ENCODE assay signal across 7 cellular contexts in the genomic region with DNA sequence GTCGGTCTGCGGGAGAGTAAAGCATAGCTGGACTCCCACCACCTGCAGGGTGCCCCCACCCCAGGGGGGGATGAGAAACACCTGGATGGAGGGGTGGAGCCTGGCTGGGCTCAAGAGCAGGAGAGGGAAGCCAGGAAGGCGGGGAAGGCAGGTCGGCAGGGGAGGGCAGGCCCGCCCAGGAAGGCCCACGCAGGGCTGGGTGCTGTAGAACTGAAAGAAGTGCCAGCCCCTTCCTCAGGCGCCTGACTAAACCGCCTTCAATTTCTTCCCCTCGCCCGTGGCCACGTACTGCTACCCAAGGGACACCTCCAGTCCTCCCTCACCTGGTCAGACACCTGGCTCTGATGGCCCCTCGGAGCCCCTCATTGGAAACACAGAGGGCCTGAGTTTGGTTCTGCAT.
DNase-seq lines count a peak whose midpoint lies in the region; ATAC-seq and TF ChIP-seq lines count a peak whose summit lies in the region.

No MANE protein-coding gene starts in this region.

- ATAC-seq in WTC11, result peak; percentile 25; the same call in 1 of the 2 replicates
- no peak for ATAC-seq in stimulated activated naive B cell treated with anti-CD40 and anti-IgM and Interleukin-4, amounts not matched to agents 10 μg/mL and 1 μg/mL and 100 μg/mL, for 72 hours (replicated peaks)

- TF ChIP-seq CTCF in WTC11 (IDR thresholded peaks at IDR 0.05), result no peak

- peak overlapping the region; percentile 70 for H3K27ac Mint-ChIP-seq in WTC11
- peak overlapping the region; percentile 82 for H3K27ac Mint-ChIP-seq in stimulated activated naive B cell treated with anti-CD40 and anti-IgM and Interleukin-4, amounts not matched to agents 10 μg/mL and 1 μg/mL and 100 μg/mL, for 72 hours

- POLR2A ChIA-PET in WTC11 (lab: Charles Lee), result no interaction called here

- H3K36me3 Mint-ChIP-seq in WTC11, result no peaks in the 10 kb centered on the region
- peaks cover 2 to 11% of the 10 kb centered on the region in 2 donors for H3K36me3 Mint-ChIP-seq in stimulated activated naive B cell treated with anti-CD40 and anti-IgM and Interleukin-4, amounts not matched to agents 10 μg/mL and 1 μg/mL and 100 μg/mL, for 72 hours

- CTCF ChIA-PET in WTC11 (lab: Charles Lee), result no interaction called here

- no peaks in the 10 kb centered on the region for H3K9me3 Mint-ChIP-seq in WTC11
- H3K9me3 Mint-ChIP-seq in stimulated activated naive B cell treated with anti-CD40 and anti-IgM and Interleukin-4, amounts not matched to agents 10 μg/mL and 1 μg/mL and 100 μg/mL, for 72 hours, result no peaks in the 10 kb centered on the region

- H3K27me3 Mint-ChIP-seq in WTC11 (ENCODE audit: low read depth), result no peaks in the 10 kb centered on the region
- H3K27me3 Mint-ChIP-seq in stimulated activated naive B cell treated with anti-CD40 and anti-IgM and Interleukin-4, amounts not matched to agents 10 μg/mL and 1 μg/mL and 100 μg/mL, for 72 hours, result no peaks in the 10 kb centered on the region

- peak; percentile 25 for DNase-seq in HT-29 (ENCODE audit: low spot score)
- DNase-seq in WTC11 (ENCODE audit: low spot score), result no peak
- peak; percentile 51 for DNase-seq in islet precursor cell
- DNase-seq in stimulated activated naive B cell treated with anti-CD40 and anti-IgM and Interleukin-4, amounts not matched to agents 10 μg/mL and 1 μg/mL and 100 μg/mL, for 72 hours, result no peak
- no peak for DNase-seq in DMS 273 treated with DMSO at 0.1 percent for 48 hours (lab: John Stamatoyannopoulos, UW)
- DNase-seq in DMS153 (lab: John Stamatoyannopoulos, UW), result no peak
- no peak for DNase-seq in NCI-H2227 treated with DMSO at 0.1 percent for 48 hours (lab: John Stamatoyannopoulos, UW)

- no peak overlapping the region for H3K4me3 Mint-ChIP-seq in WTC11
- no peak overlapping the region for H3K4me3 Mint-ChIP-seq in stimulated activated naive B cell treated with anti-CD40 and anti-IgM and Interleukin-4, amounts not matched to agents 10 μg/mL and 1 μg/mL and 100 μg/mL, for 72 hours

- peaks cover 71% of the 10 kb centered on the region for H3K4me1 Mint-ChIP-seq in WTC11
- peaks cover 44 to 70% of the 10 kb centered on the region in 2 donors for H3K4me1 Mint-ChIP-seq in stimulated activated naive B cell treated with anti-CD40 and anti-IgM and Interleukin-4, amounts not matched to agents 10 μg/mL and 1 μg/mL and 100 μg/mL, for 72 hours

TF ChIP-seq in WTC11, 78 proteins besides CTCF, POLR2A, EP300 and RAD21:
- TF ChIP-seq, protein P1, sequence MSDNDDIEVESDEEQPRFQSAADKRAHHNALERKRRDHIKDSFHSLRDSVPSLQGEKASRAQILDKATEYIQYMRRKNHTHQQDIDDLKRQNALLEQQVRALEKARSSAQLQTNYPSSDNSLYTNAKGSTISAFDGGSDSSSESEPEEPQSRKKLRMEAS (CRISPR knock-in tag; IDR thresholded peaks at IDR 0.05), result no peak
- TF ChIP-seq ZNF423 (CRISPR knock-in tag; IDR thresholded peaks at IDR 0.05), result peak; percentile 87

Comparison
In these comparisons a context has a peak if more than half of its experiments do, and no peak if none do; other contexts are left out.
1. DNase-seq: peak in HT-29 (single experiment) and islet precursor cell (single experiment); none in WTC11 (single experiment), stimulated activated naive B cell treated with anti-CD40 and anti-IgM and Interleukin-4, amounts not matched to agents 10 μg/mL and 1 μg/mL and 100 μg/mL, for 72 hours (single experiment), DMS 273 treated with DMSO at 0.1 percent for 48 hours (single experiment), DMS153 (single experiment) and NCI-H2227 treated with DMSO at 0.1 percent for 48 hours (single experiment).